ENCODE assay signal across 8 cellular contexts in genomic region chr13:98575009-98575866, GRCh38. TPM values are rescaled to one million over a fixed set of nuclear protein-coding genes. Genes with fewer than 3 reads are reported as not detected.
DNase-seq lines count a peak whose midpoint lies in the region; ATAC-seq, FAIRE-seq and TF ChIP-seq lines count a peak whose summit lies in the region.

No MANE protein-coding gene starts in this region.

- WGBS in sigmoid colon, 2 donors, result 21 to 24% methylated on average over 10 of the region's 10 CpGs

- TF ChIP-seq POLR2A in GM12892 (IDR thresholded peaks at IDR 0.05; ENCODE audit: low read depth, low read length) (no peak), sigmoid colon (IDR thresholded peaks at IDR 0.05) (no peak)

- H3K27me3 ChIP-seq in SJSA1 (replicated peaks) (no peaks in the 10 kb centered on the region), fibroblast of lung (ENCODE audit: control insufficient read depth, insufficient read depth, low read length) (no peaks in the 10 kb centered on the region), sigmoid colon (no peaks in the 10 kb centered on the region)

- peak overlapping the region; percentile 99 for H3K4me3 ChIP-seq in SJSA1
- H3K4me3 ChIP-seq in fibroblast of lung (replicated peaks in 1 of 4; ENCODE audit: control extremely low read depth in 1 of 4, insufficient read depth in 1 of 4, low read depth in 3 of 4, low read length in 4 of 4), result peak overlapping the region; percentile 81 to 90 (median 87)
- peak overlapping the region; percentile 88 to 99 (median 92) for H3K4me3 ChIP-seq in sigmoid colon

- peaks cover 67% of the 10 kb centered on the region for H3K79me2 ChIP-seq in fibroblast of lung (ENCODE audit: control insufficient read depth, insufficient read depth, low read length)

- peak; percentile 5 for FAIRE-seq in GM12892 (lab: Jason Lieb, UNC)

- H3K36me3 ChIP-seq in SJSA1 (peaks cover 41% of the 10 kb centered on the region), fibroblast of lung (ENCODE audit: control insufficient read depth, insufficient read depth, low read length) (no peaks in the 10 kb centered on the region), sigmoid colon (no peaks in the 10 kb centered on the region)

- intact Hi-C loops in sigmoid colon (cut with DNase I), result loop anchor here (5.0 kb wide), 3 partner anchors 77 to 627 kb away; partner anchors contain the start of gene UBAC2

- peak overlapping the region; percentile 90 for H3K9ac ChIP-seq in fibroblast of lung (ENCODE audit: insufficient read depth, low read length)

- DNase-seq in GM12892 (ENCODE audit: insufficient read length) (no peak), SJSA1 (ENCODE audit: low read depth in 1 of 2, low spot score in 2 of 2) (peak in 1 of 2 experiments; percentile 54), fibroblast of lung (ENCODE audit: low read depth in 2 of 2) (peak; percentile 39 to 54), sigmoid colon (no peak), left lobe of liver (ENCODE audit: low spot score) (no peak), MV-4-11 (lab: John Stamatoyannopoulos, UW) (no peak), NCI-H1105 treated with DMSO at 0.1 percent for 48 hours (lab: John Stamatoyannopoulos, UW) (no peak)
- no peak for DNase-seq in activated CD4-positive, alpha-beta T cell treated with anti-CD3 and anti-CD28 coated beads, Interleukin-2, amount 50 U/mL, for 4 hours

- peak overlapping the region; percentile 89 for H3K4me2 ChIP-seq in fibroblast of lung (ENCODE audit: extremely low read depth, insufficient read depth, low read length)

- peaks cover 59% of the 10 kb centered on the region for H3K4me1 ChIP-seq in SJSA1 (replicated peaks)
- peaks cover 14% of the 10 kb centered on the region for H3K4me1 ChIP-seq in fibroblast of lung (ENCODE audit: control insufficient read depth, extremely low read depth, insufficient read depth, low read length)
- peaks cover 0 to 58% (median 55%) of the 10 kb centered on the region in 4 donors for H3K4me1 ChIP-seq in sigmoid colon

- TF ChIP-seq EP300 in sigmoid colon (IDR thresholded peaks at IDR 0.05), result no peak

- TF ChIP-seq CTCF in fibroblast of lung (conservative IDR thresholded peaks at IDR 0.05 in 1 of 2, IDR thresholded peaks at IDR 0.05 in 1 of 2; ENCODE audit: low read depth in 1 of 2, low read length in 2 of 2), result no peak
- TF ChIP-seq CTCF in sigmoid colon (IDR thresholded peaks at IDR 0.05), result no peak

- H3K27ac ChIP-seq in SJSA1 (peak overlapping the region; percentile 77), fibroblast of lung (ENCODE audit: insufficient read depth, low read length) (peak overlapping the region; percentile 83), sigmoid colon (peak overlapping the region; percentile 98 to 100 (median 99))

- H3K9me3 ChIP-seq in SJSA1 (replicated peaks) (peaks cover 2% of the 10 kb centered on the region; the same call in 1 of the 2 replicates), fibroblast of lung (ENCODE audit: control insufficient read depth, insufficient read depth, low read depth, low read length) (no peaks in the 10 kb centered on the region), sigmoid colon (no peaks in the 10 kb centered on the region)

- no peaks in the 10 kb centered on the region for H4K20me1 ChIP-seq in fibroblast of lung (ENCODE audit: control insufficient read depth, extremely low read depth, insufficient read depth, low read length)

- no peak for ATAC-seq in left lobe of liver

- no peak overlapping the region for H2AFZ ChIP-seq in fibroblast of lung (ENCODE audit: low read length)

RNA-seq across cellular contexts. Expression of gene STK24, which starts 1.7 kb away (rescaled TPM):
- polyA plus RNA-seq in GM12892 (2012; ENCODE audit: missing spikeins), result 63.2 TPM
- total RNA-seq in SJSA1 (2014; rRNA removed; shearing (Covaris generic)), result 133 and 147 TPM in 2 replicates
- total RNA-seq in fibroblast of lung (32.9 and 53.2 TPM in 2 replicates), sigmoid colon (10 to 100 TPM; 59.7 to 78.9 (median 64.4) TPM), left lobe of liver (17.0 TPM)
- polyA plus RNA-seq in fibroblast of lung (73.1 and 74.6 TPM in 2 replicates), sigmoid colon (100 to 1,000 TPM; 104 to 200 (median 118) TPM)
- 53.7 and 65.7 TPM in 2 replicates for polyA plus RNA-seq in fibroblast of lung (2012)
- polyA minus RNA-seq in fibroblast of lung (ENCODE audit: low replicate concordance), result 26.6 and 41.4 TPM in 2 replicates

Comparison
In these comparisons a context has a peak if more than half of its experiments do, and no peak if none do; other contexts are left out.
1. DNase-seq: peak in fibroblast of lung (2 of 2); none in GM12892 (single experiment), sigmoid colon (single experiment), left lobe of liver (single experiment), MV-4-11 (single experiment), NCI-H1105 treated with DMSO at 0.1 percent for 48 hours (single experiment) and activated CD4-positive, alpha-beta T cell treated with anti-CD3 and anti-CD28 coated beads, Interleukin-2, amount 50 U/mL, for 4 hours (0 of 2).
2. Peak in every context shown above with its lines, with median percentiles within 50 percentile points of each other: H3K27ac ChIP-seq and H3K4me3 ChIP-seq.